Comparison of ENCODE assay signal across 1 cellular context in genomic region chr2:174916270-174916930, GRCh38.
TF ChIP-seq lines count a peak whose summit lies in the region.

No MANE protein-coding gene starts in this region.

TF ChIP-seq in GM23338, 12 proteins besides CTCF, POLR2A, EP300 and RAD21 (continued from another document):
- TF ChIP-seq ZNF462 (CRISPR knock-in tag; IDR thresholded peaks at IDR 0.05): no peak
- no peak for TF ChIP-seq JUNB (IDR thresholded peaks at IDR 0.05; ENCODE audit: unreplicated experiment)
- TF ChIP-seq EZH2phosphoT487 (IDR thresholded peaks at IDR 0.05; ENCODE audit: unreplicated experiment): no peak
- no peak for TF ChIP-seq CREB1 (CRISPR knock-in tag; IDR thresholded peaks at IDR 0.05; ENCODE audit: low read depth)
